Comparison of ENCODE assay signal across 19 cellular contexts in genomic region chr7:153036396-153037063, GRCh38.
DNase-seq lines count a peak whose midpoint lies in the region; ATAC-seq, FAIRE-seq and TF ChIP-seq lines count a peak whose summit lies in the region.
"Had no signal": no experiment of that assay in that cellular context is flagged by ENCODE, and none has a peak within 500 bp of the region (broad histone marks: within the 10 kb centered on the region; RNA-seq: fewer than 3 reads in every experiment).

No MANE protein-coding gene starts in this region.

- no peak for FAIRE-seq in HepG2 (lab: Jason Lieb, UNC)
- FAIRE-seq in K562 (lab: Jason Lieb, UNC): no peak
- FAIRE-seq: HTR-8/SVneo had no signal

- TF ChIP-seq CTCF in HepG2 (CRISPR knock-in tag; IDR thresholded peaks at IDR 0.05) (no peak), right lobe of liver (IDR thresholded peaks at IDR 0.05) (no peak), K562 (IDR thresholded peaks at IDR 0.05 in 2 of 3, conservative IDR thresholded peaks at IDR 0.05 in 1 of 3; ENCODE audit: insufficient read depth in 2 of 3, low read depth in 1 of 3, low read length in 3 of 3) (no peak)

- DNase-seq in HepG2 (ENCODE audit: low spot score) (no peak), right lobe of liver (no peak), K562 (ENCODE audit: extremely low read depth in 1 of 4, low spot score in 3 of 4) (no peak), right cardiac atrium (no peak), iPS-NIHi7 (ENCODE audit: extremely low spot score) (no peak), left colon (no peak)
- DNase-seq: CD4-positive, alpha-beta memory T cell; DMS153; DMS79; GDM1; H7; HFFc6 had no signal

- H3K36me3 ChIP-seq in HepG2 (replicated peaks in 1 of 2; ENCODE audit: control insufficient read depth in 1 of 2, insufficient read depth in 2 of 2, low read length in 2 of 2) (no peaks in the 10 kb centered on the region), right lobe of liver (no peaks in the 10 kb centered on the region), K562 (ENCODE audit: control insufficient read depth, insufficient read depth, low read length) (no peaks in the 10 kb centered on the region)
- H3K36me3 ChIP-seq: BLaER1 had no signal

- H2AFZ ChIP-seq in HepG2 (ENCODE audit: low read length): no peak overlapping the region
- H2AFZ ChIP-seq in K562 (ENCODE audit: low read depth, low read length): no peak overlapping the region
- H2AFZ ChIP-seq: GM23338 had no signal

- intact Hi-C loops in HepG2 (cut with micrococcal nuclease; ENCODE audit: unreplicated experiment) (no loop called here), right lobe of liver (cut with DNase I) (no loop called here), K562 (cut with micrococcal nuclease) (no loop called here), right cardiac atrium (cut with DNase I) (no loop called here), left colon (cut with DNase I, micrococcal nuclease) (no loop called here)

- no peak overlapping the region for H3K4me2 ChIP-seq in HepG2 (ENCODE audit: low read depth, low read length)
- H3K4me2 ChIP-seq in K562 (ENCODE audit: insufficient read depth, low read length): no peak overlapping the region
- H3K4me2 ChIP-seq: BLaER1, GM23338, KMS-11 had no signal

- H3K79me2 ChIP-seq in HepG2 (ENCODE audit: insufficient read depth, low read length) (no peaks in the 10 kb centered on the region), K562 (ENCODE audit: control insufficient read depth, insufficient read depth, low read length) (no peaks in the 10 kb centered on the region)

- H3K27ac ChIP-seq in HepG2 (ENCODE audit: extremely low read length, insufficient read depth, low read length): no peak overlapping the region
- no peak overlapping the region for H3K27ac ChIP-seq in right lobe of liver
- H3K27ac ChIP-seq in K562 (ENCODE audit: extremely low read depth, low read depth, low read length): no peak overlapping the region
- no peak overlapping the region for H3K27ac ChIP-seq in right cardiac atrium (ENCODE audit: low read length)
- H3K27ac ChIP-seq: 22Rv1, BLaER1, KMS-11 had no signal

- H3K4me1 ChIP-seq in HepG2 (ENCODE audit: insufficient read depth, low read length) (no peaks in the 10 kb centered on the region), right lobe of liver (no peaks in the 10 kb centered on the region), K562 (replicated peaks in 1 of 2; ENCODE audit: control insufficient read depth in 2 of 2, insufficient read depth in 2 of 2, low read length in 2 of 2) (no peaks in the 10 kb centered on the region), right cardiac atrium (ENCODE audit: control insufficient read depth, insufficient read depth, low read length) (no peaks in the 10 kb centered on the region)
- H3K4me1 ChIP-seq: BLaER1 had no signal

- H4K20me1 ChIP-seq in HepG2 (ENCODE audit: insufficient read depth, low read length): no peaks in the 10 kb centered on the region
- H4K20me1 ChIP-seq in K562 (replicated peaks; ENCODE audit: control insufficient read depth, insufficient read depth, low read length): no peaks in the 10 kb centered on the region
- H4K20me1 ChIP-seq: BLaER1 had no signal

- TF ChIP-seq EP300 in HepG2 (IDR thresholded peaks at IDR 0.05; ENCODE audit: low read depth in 2 of 2, low read length in 2 of 2) (no peak), HepG2 (CRISPR knock-in tag; IDR thresholded peaks at IDR 0.05; ENCODE audit: borderline replicate concordance) (no peak), K562 (IDR thresholded peaks at IDR 0.05; ENCODE audit: low read length) (no peak)

- WGBS in HepG2 (ENCODE audit: low lambda C conversion rate): 33% methylated on average over 4 of the region's 4 CpGs
- WGBS in right lobe of liver (ENCODE audit: insufficient coverage, low coverage, low lambda C conversion rate, missing lambda C conversion rate): 62% methylated on average over 4 of the region's 4 CpGs
- 0% methylated on average over 4 of the region's 4 CpGs for WGBS in K562 (ENCODE audit: insufficient coverage, low coverage, missing lambda C conversion rate)
- WGBS in right cardiac atrium: 66% methylated on average over 4 of the region's 4 CpGs

- no peaks in the 10 kb centered on the region for H3K9me1 ChIP-seq in K562 (ENCODE audit: control insufficient read depth, insufficient read depth, low read length)

- no peak overlapping the region for H3K4me3 ChIP-seq in HepG2 (replicated peaks in 1 of 3; ENCODE audit: insufficient read depth in 1 of 3, low read depth in 2 of 3, low read length in 3 of 3)
- no peak overlapping the region for H3K4me3 ChIP-seq in right lobe of liver
- no peak overlapping the region for H3K4me3 ChIP-seq in K562
- H3K4me3 ChIP-seq in right cardiac atrium (ENCODE audit: low read length): no peak overlapping the region
- H3K4me3 ChIP-seq: BLaER1, GM23338 had no signal

- POLR2A ChIA-PET in HepG2 (lab: Yijun Ruan, JAX): no interaction called here
- POLR2A ChIA-PET in K562 (lab: Yijun Ruan, JAX): no interaction called here

- H3K9me3 ChIP-seq in HepG2 (ENCODE audit: low read length) (no peaks in the 10 kb centered on the region), right lobe of liver (no peaks in the 10 kb centered on the region), K562 (replicated peaks; ENCODE audit: control insufficient read depth, insufficient read depth, low read depth, low read length) (no peaks in the 10 kb centered on the region), right cardiac atrium (ENCODE audit: control insufficient read depth, low read length) (no peaks in the 10 kb centered on the region)

- CTCF ChIA-PET in HepG2 (lab: Yijun Ruan, JAX; ENCODE audit: low intra/inter-chr PET ratio, low total read pairs): no interaction called here
- CTCF ChIA-PET in K562 (lab: Yijun Ruan, JAX; ENCODE audit: low intra/inter-chr PET ratio): no interaction called here

- no peaks in the 10 kb centered on the region for H3K27me3 ChIP-seq in HepG2 (ENCODE audit: control insufficient read depth in 1 of 2, insufficient read depth in 2 of 2, low read length in 2 of 2)
- H3K27me3 ChIP-seq in right lobe of liver: no peaks in the 10 kb centered on the region
- peaks cover 0 to 23% of the 10 kb centered on the region in 2 experiments; a peak in 3 of 5 replicates for H3K27me3 ChIP-seq in K562 (ENCODE audit: control insufficient read depth in 2 of 2, insufficient read depth in 2 of 2, low read length in 2 of 2)
- no peaks in the 10 kb centered on the region for H3K27me3 ChIP-seq in right cardiac atrium (ENCODE audit: control insufficient read depth, insufficient read depth)
- H3K27me3 ChIP-seq: BLaER1 had no signal

- in situ Hi-C loops in HepG2 (cut with HindIII; ENCODE audit: extremely low pct_ligation_motif_present, low pct_unique_long_range_greater_than_20kb): no loop called here
- in situ Hi-C loops in K562 (cut with MboI): no loop called here

- BruUV-seq in HepG2 (replicated peaks; lab: Mats Ljungman, UMichigan) (no TSS peak), K562 (replicated peaks; lab: Mats Ljungman, UMichigan) (no TSS peak)

- H3K9ac ChIP-seq in HepG2 (ENCODE audit: insufficient read depth, low read depth, low read length) (no peak overlapping the region), K562 (ENCODE audit: insufficient read depth in 1 of 2, low read depth in 2 of 2, low read length in 2 of 2) (no peak overlapping the region)
- H3K9ac ChIP-seq: BLaER1, KMS-11 had no signal

- TF ChIP-seq POLR2A in HepG2 (IDR thresholded peaks at IDR 0.05; ENCODE audit: insufficient read depth in 1 of 2, low read depth in 2 of 2, low read length in 2 of 2) (no peak), right lobe of liver (IDR thresholded peaks at IDR 0.05) (no peak), K562 (conservative IDR thresholded peaks at IDR 0.05) (no peak)

- ATAC-seq in HepG2 (no peak), right lobe of liver (no peak), HG03432 (IDR thresholded peaks at IDR 0.05; ENCODE audit: unreplicated experiment) (peak; percentile 49), K562 (no peak), right cardiac atrium (no peak), left colon (no peak)
- ATAC-seq: GM23338, HCT116 had no signal

- TF ChIP-seq RAD21 in HepG2 (CRISPR knock-in tag; IDR thresholded peaks at IDR 0.05) (no peak), K562 (CRISPR knock-in tag; conservative IDR thresholded peaks at IDR 0.05 in 1 of 2, IDR thresholded peaks at IDR 0.05 in 1 of 2) (no peak)

TF ChIP-seq in HepG2, 621 proteins besides CTCF, POLR2A, EP300 and RAD21 (continues in another document):
- TF ChIP-seq HIC2 (CRISPR knock-in tag; IDR thresholded peaks at IDR 0.05; ENCODE audit: low read depth): no peak
- no peak for TF ChIP-seq ELF4 (CRISPR knock-in tag; IDR thresholded peaks at IDR 0.05; ENCODE audit: borderline replicate concordance)

TF ChIP-seq in K562, 482 proteins besides CTCF, POLR2A, EP300 and RAD21:
- no peak for TF ChIP-seq POLR2B (IDR thresholded peaks at IDR 0.05; ENCODE audit: low read depth, partially characterized antibody)
- peak; percentile 60 for TF ChIP-seq MAFG (tag; conservative IDR thresholded peaks at IDR 0.05)
- peak; percentile 68 for TF ChIP-seq NFE2 (IDR thresholded peaks at IDR 0.05; ENCODE audit: low read depth)
- TF ChIP-seq DMBX1 (CRISPR knock-in tag; IDR thresholded peaks at IDR 0.05; ENCODE audit: borderline replicate concordance): no peak
- TF ChIP-seq ZNF316 (IDR thresholded peaks at IDR 0.05): peak; percentile 45; the same call in 1 of the 2 replicates
- peak; percentile 59 for TF ChIP-seq MAFF (IDR thresholded peaks at IDR 0.05; ENCODE audit: low read length)
- TF ChIP-seq MAFK (IDR thresholded peaks at IDR 0.05; ENCODE audit: low read length): peak; percentile 51; the same call in 1 of the 2 replicates

Comparison
In these comparisons a context has a peak if more than half of its experiments do, and no peak if none do; other contexts are left out.
1. Of the 241 proteins assayed by ChIP-seq in both HepG2 and K562: peak only in HepG2: none; only in K562: MAFG and NFE2; in both: MAFF and MAFK; in neither: 237.